16 cellular contexts compared by ENCODE assay signal in the genomic region with DNA sequence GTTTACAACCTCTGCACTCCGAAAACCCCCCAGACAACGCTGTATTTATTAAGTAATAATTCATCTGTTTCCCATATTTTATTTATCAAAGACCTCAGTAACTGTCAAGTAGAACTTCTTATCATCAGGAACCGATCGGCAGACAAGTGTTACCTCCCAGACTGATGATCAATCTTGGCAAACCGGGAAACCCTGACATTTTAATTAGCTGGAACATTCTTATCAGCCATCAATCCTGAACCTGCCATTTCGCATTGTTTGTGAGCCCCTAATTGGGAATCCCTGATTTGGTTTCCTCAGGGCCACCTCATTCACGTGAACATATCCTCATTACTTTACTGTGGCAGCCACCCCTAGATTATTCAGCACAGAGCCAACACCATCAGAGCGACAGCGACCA.
DNase-seq lines count a peak whose midpoint lies in the region; FAIRE-seq and TF ChIP-seq lines count a peak whose summit lies in the region.
"Had no signal": no experiment of that assay in that cellular context is flagged by ENCODE, and none has a peak within 500 bp of the region (broad histone marks: within the 10 kb centered on the region; RNA-seq: fewer than 3 reads in every experiment).

No MANE protein-coding gene starts in this region.

- no peaks in the 10 kb centered on the region for H3K36me3 ChIP-seq in esophagus muscularis mucosa
- H3K36me3 ChIP-seq: BLaER1 treated with 17β-estradiol and CSF1 and Interleukin-3, amounts not matched to agents 10 nM and 100 nM had no signal

- no peak overlapping the region for H3K27ac ChIP-seq in esophagus muscularis mucosa (replicated peaks in 1 of 4)
- H3K27ac ChIP-seq: BLaER1 treated with 17β-estradiol and CSF1 and Interleukin-3, amounts not matched to agents 10 nM and 100 nM; GM23248 had no signal

- no peak for TF ChIP-seq POLR2A in esophagus muscularis mucosa (IDR thresholded peaks at IDR 0.05; ENCODE audit: low read depth)

- no peak overlapping the region for H3K4me3 ChIP-seq in esophagus muscularis mucosa
- H3K4me3 ChIP-seq: BLaER1 treated with 17β-estradiol and CSF1 and Interleukin-3, amounts not matched to agents 10 nM and 100 nM; GM12878; GM23248 had no signal

- TF ChIP-seq EP300 in esophagus muscularis mucosa (IDR thresholded peaks at IDR 0.05): no peak

- peak; percentile 30 for FAIRE-seq in urothelium cell line (lab: Jason Lieb, UNC)
- FAIRE-seq: GM12878, GM18507, H54 had no signal

- peak; percentile 3 for DNase-seq in activated CD8-positive, alpha-beta memory T cell treated with anti-CD3 and anti-CD28 coated beads, Interleukin-2, amount 50 U/mL, for 48 hours
- no peak for DNase-seq in activated CD8-positive, alpha-beta memory T cell treated with anti-CD3 and anti-CD28 coated beads, Interleukin-2, amount 50 U/mL, for 4 hours
- DNase-seq in NCI-H69 (lab: John Stamatoyannopoulos, UW) (peak; percentile 13), esophagus muscularis mucosa (ENCODE audit: extremely low spot score) (peak; percentile 55), urothelium cell line (ENCODE audit: low spot score) (no peak), HCEC 1CT (no peak), anterior cingulate cortex (lab: John Stamatoyannopoulos, UW) (no peak), D341Med (ENCODE audit: low spot score) (no peak)
- DNase-seq: ACHN; CD4-positive, CD25-positive, alpha-beta regulatory T cell; DMS 273 treated with DMSO at 0.1 percent for 48 hours; GM23248 had no signal

- intact Hi-C loops in esophagus muscularis mucosa (cut with DNase I): no loop called here

- no peak for TF ChIP-seq CTCF in esophagus muscularis mucosa (IDR thresholded peaks at IDR 0.05)

- no peaks in the 10 kb centered on the region for H3K9me3 ChIP-seq in esophagus muscularis mucosa

- 54% methylated on average over 9 of the region's 9 CpGs for WGBS in esophagus muscularis mucosa

- no peaks in the 10 kb centered on the region for H3K4me1 ChIP-seq in esophagus muscularis mucosa

- no peaks in the 10 kb centered on the region for H3K27me3 ChIP-seq in esophagus muscularis mucosa
- H3K27me3 ChIP-seq: BLaER1 treated with 17β-estradiol and CSF1 and Interleukin-3, amounts not matched to agents 10 nM and 100 nM had no signal

Comparison
In these comparisons a context has a peak if more than half of its experiments do, and no peak if none do; other contexts are left out.
1. DNase-seq: peak in activated CD8-positive, alpha-beta memory T cell treated with anti-CD3 and anti-CD28 coated beads, Interleukin-2, amount 50 U/mL, for 48 hours (single experiment), NCI-H69 (single experiment) and esophagus muscularis mucosa (single experiment); none in activated CD8-positive, alpha-beta memory T cell treated with anti-CD3 and anti-CD28 coated beads, Interleukin-2, amount 50 U/mL, for 4 hours (single experiment), urothelium cell line (single experiment), HCEC 1CT (single experiment), anterior cingulate cortex (0 of 58) and D341Med (single experiment).